ENCODE assay signal across 24 cellular contexts in the genomic region with DNA sequence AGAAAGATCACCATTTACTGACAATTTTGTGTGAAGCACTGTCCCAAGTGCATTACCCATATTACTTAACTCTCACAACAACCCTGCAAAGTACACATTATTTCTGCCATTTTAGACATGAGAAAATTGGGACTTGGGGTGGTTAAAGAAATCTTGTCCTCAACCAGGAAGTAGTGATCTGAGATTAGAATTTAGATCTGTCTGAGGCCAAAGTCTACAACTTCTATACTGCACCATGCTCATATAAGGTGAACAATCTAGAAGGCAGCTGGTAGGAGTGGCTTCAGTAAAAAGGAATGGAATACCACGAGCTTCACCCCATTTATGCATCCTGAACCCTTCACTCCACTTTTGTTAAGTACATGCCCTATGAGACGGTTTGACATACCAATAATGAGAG.
"Had no signal": no experiment of that assay in that cellular context is flagged by ENCODE, and none has a peak within 500 bp of the region (broad histone marks: within the 10 kb centered on the region; RNA-seq: fewer than 3 reads in every experiment).

No MANE protein-coding gene starts in this region.

- H3K79me2 ChIP-seq: parathyroid adenoma had no signal

- H3K9me3 Mint-ChIP-seq: activated naive CD4-positive, alpha-beta T cell treated with anti-CD3 and anti-CD28 coated beads for 36 hours; activated naive CD8-positive, alpha-beta T cell treated with anti-CD3 and anti-CD28 coated beads, Interleukin-2, amount 10 ng/mL, durations not matched to agents 7 days and 5 days; activated T-cell treated with anti-CD3 and anti-CD28 coated beads, Interleukin-2, amount 50 U/mL, for 4 hours; activated T-helper 2 cell treated with anti-CD3 and anti-CD28 coated beads, Interferon-gamma antibody, Interleukin-2, Interleukin-4, amounts not matched to agents 10 μg/mL and 5 μg/mL and 100 μg/mL, durations not matched to agents 14 hours and 24 hours and 36 hours; mesothelial cell of epicardium; nephron; stimulated activated naive CD8-positive, alpha-beta T cell treated with anti-CD3 and anti-CD28 coated beads, Interleukin-15, amount 100 ng/mL, for 72 hours; WTC11 had no signal

- ATAC-seq: activated CD4-positive, alpha-beta T cell treated with anti-CD3 and anti-CD28 coated beads for 36 hours; activated T-cell treated with anti-CD3 and anti-CD28 coated beads, Interleukin-2, amount 50 U/mL, for 4 hours; left lobe of liver; lower lobe of right lung; right cardiac atrium; stimulated activated naive CD8-positive, alpha-beta T cell treated with anti-CD3 and anti-CD28 coated beads, Interleukin-15, amount 100 ng/mL, for 72 hours; WTC11 had no signal

- H3K4me1 ChIP-seq: breast epithelium, lower lobe of right lung, parathyroid adenoma, tibial nerve had no signal

- H3K4me3 ChIP-seq: breast epithelium, coronary artery, lower lobe of right lung, tibial nerve had no signal

- H3K27ac ChIP-seq: coronary artery, lower lobe of right lung, neutrophil, parathyroid adenoma, tibial nerve had no signal

- H3K27ac Mint-ChIP-seq: activated CD4-positive, alpha-beta T cell treated with anti-CD3 and anti-CD28 coated beads for 36 hours; activated naive CD4-positive, alpha-beta T cell treated with anti-CD3 and anti-CD28 coated beads for 36 hours; activated naive CD8-positive, alpha-beta T cell treated with anti-CD3 and anti-CD28 coated beads, Interleukin-2, amount 10 ng/mL, durations not matched to agents 7 days and 5 days; mesothelial cell of epicardium; nephron; stimulated activated naive CD8-positive, alpha-beta T cell treated with anti-CD3 and anti-CD28 coated beads, Interleukin-15, amount 100 ng/mL, for 72 hours; WTC11 had no signal

- H3K9ac ChIP-seq: parathyroid adenoma had no signal

- H3K36me3 ChIP-seq: breast epithelium, lower lobe of right lung, neutrophil, tibial nerve had no signal

- H3K27me3 ChIP-seq: breast epithelium, neutrophil, tibial nerve had no signal

- H3K4me1 Mint-ChIP-seq: activated CD4-positive, alpha-beta T cell treated with anti-CD3 and anti-CD28 coated beads for 36 hours; stimulated activated naive CD8-positive, alpha-beta T cell treated with anti-CD3 and anti-CD28 coated beads, Interleukin-15, amount 100 ng/mL, for 72 hours had no signal

- H3K9me3 ChIP-seq: breast epithelium, lower lobe of right lung, neutrophil, tibial nerve had no signal

- H2AFZ ChIP-seq: parathyroid adenoma had no signal

- H3K4me3 Mint-ChIP-seq: activated CD4-positive, alpha-beta T cell treated with anti-CD3 and anti-CD28 coated beads for 36 hours; activated naive CD4-positive, alpha-beta T cell treated with anti-CD3 and anti-CD28 coated beads for 36 hours; activated naive CD8-positive, alpha-beta T cell treated with anti-CD3 and anti-CD28 coated beads, Interleukin-2, amount 10 ng/mL, durations not matched to agents 7 days and 5 days; activated T-cell treated with anti-CD3 and anti-CD28 coated beads, Interleukin-2, amount 50 U/mL, for 4 hours; mesothelial cell of epicardium; nephron; stimulated activated naive CD8-positive, alpha-beta T cell treated with anti-CD3 and anti-CD28 coated beads, Interleukin-15, amount 100 ng/mL, for 72 hours; WTC11 had no signal

- DNase-seq: activated CD4-positive, alpha-beta T cell treated with anti-CD3 and anti-CD28 coated beads for 36 hours; activated CD4-positive, alpha-beta T cell treated with anti-CD3 and anti-CD28 coated beads, Interleukin-2, amount 50 U/mL, for 48 hours; activated CD8-positive, alpha-beta memory T cell treated with anti-CD3 and anti-CD28 coated beads, Interleukin-2, amount 50 U/mL, for 48 hours; activated naive CD4-positive, alpha-beta T cell treated with anti-CD3 and anti-CD28 coated beads for 36 hours; activated naive CD8-positive, alpha-beta T cell treated with anti-CD3 and anti-CD28 coated beads, Interleukin-2, amount 10 ng/mL, durations not matched to agents 7 days and 5 days; activated T-cell treated with anti-CD3 and anti-CD28 coated beads, Interleukin-2, amount 50 U/mL, for 4 hours; amniotic stem cell; kidney; lower lobe of right lung; right cardiac atrium; stimulated activated CD4-positive, alpha-beta T cell treated with anti-CD3 and anti-CD28 coated beads, Interleukin-12 subunit alpha, Interleukin-12 subunit beta, amount 100 ng/mL, for 4 hours; stimulated activated CD4-positive, alpha-beta T cell treated with anti-CD3 and anti-CD28 coated beads, Interleukin-4, amount 100 ng/mL, for 4 hours; stimulated activated naive CD8-positive, alpha-beta T cell treated with anti-CD3 and anti-CD28 coated beads, Interleukin-15, amount 100 ng/mL, for 72 hours; T-helper 9 cell had no signal

- H3K36me3 Mint-ChIP-seq: activated naive CD8-positive, alpha-beta T cell treated with anti-CD3 and anti-CD28 coated beads, Interleukin-2, amount 10 ng/mL, durations not matched to agents 7 days and 5 days; mesothelial cell of epicardium; WTC11 had no signal
